ENCODE assay signal across 8 cellular contexts in genomic region chr7:141702047-141702567, GRCh38. TPM values are rescaled to one million over a fixed set of nuclear protein-coding genes. Genes with fewer than 3 reads are reported as not detected.
A peak's percentile ranks its signal among the peaks of the same experiment; 100 is the strongest.
DNase-seq lines count a peak whose midpoint lies in the region; ATAC-seq and TF ChIP-seq lines count a peak whose summit lies in the region.

A gene with protein sequence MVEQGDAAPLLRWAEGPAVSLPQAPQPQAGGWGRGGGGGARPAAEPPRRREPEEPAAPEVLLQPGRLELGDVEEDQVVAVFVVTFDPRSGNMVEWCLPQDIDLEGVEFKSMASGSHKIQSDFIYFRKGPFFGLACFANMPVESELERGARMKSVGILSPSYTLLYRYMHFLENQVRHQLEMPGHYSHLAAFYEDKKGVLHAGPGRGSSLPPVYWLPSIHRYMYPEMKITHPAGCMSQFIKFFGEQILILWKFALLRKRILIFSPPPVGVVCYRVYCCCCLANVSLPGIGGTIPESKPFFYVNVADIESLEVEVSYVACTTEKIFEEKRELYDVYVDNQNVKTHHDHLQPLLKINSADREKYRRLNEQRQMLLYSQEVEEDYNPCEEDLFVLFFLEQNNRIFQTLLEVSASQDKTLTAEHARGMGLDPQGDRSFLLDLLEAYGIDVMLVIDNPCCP (minus strand): TSS chr7:141702166. CDS start chr7:141702153, 13 bp downstream.

- H3K9me3 Mint-ChIP-seq in glutamatergic neuron (ENCODE audit: unreplicated experiment) = peaks cover 2% of the 10 kb centered on the region
- H3K9me3 Mint-ChIP-seq in osteocyte (ENCODE audit: unreplicated experiment) = no peaks in the 10 kb centered on the region
- no peaks in the 10 kb centered on the region for H3K9me3 Mint-ChIP-seq in type B pancreatic cell

- H3K4me1 Mint-ChIP-seq in glutamatergic neuron (ENCODE audit: low read depth, unreplicated experiment) = peaks cover 15% of the 10 kb centered on the region
- peaks cover 45% of the 10 kb centered on the region for H3K4me1 Mint-ChIP-seq in osteocyte (ENCODE audit: unreplicated experiment)
- peaks cover 38% of the 10 kb centered on the region for H3K4me1 Mint-ChIP-seq in type B pancreatic cell (ENCODE audit: unreplicated experiment)

- H3K4me3 ChIP-seq in BE2C (ENCODE audit: low read depth, low read length) = peak within 1 kb of the TSS; percentile 69

- H3K27me3 ChIP-seq in BE2C = no peaks in the 10 kb centered on the region

- TF ChIP-seq POLR2A in GM18951 (IDR thresholded peaks at IDR 0.05; ENCODE audit: extremely low read depth, insufficient read depth, insufficient read length) = peak; percentile 59

- H3K27ac Mint-ChIP-seq in glutamatergic neuron (ENCODE audit: unreplicated experiment) (no peak within 1 kb of the TSS), osteocyte (ENCODE audit: unreplicated experiment) (peak within 1 kb of the TSS; percentile 53), type B pancreatic cell (peak within 1 kb of the TSS; percentile 77)

- H3K36me3 ChIP-seq in BE2C = no peaks in the 10 kb centered on the region

- H3K27me3 Mint-ChIP-seq in glutamatergic neuron (ENCODE audit: unreplicated experiment) = no peaks in the 10 kb centered on the region
- no peaks in the 10 kb centered on the region for H3K27me3 Mint-ChIP-seq in osteocyte (ENCODE audit: unreplicated experiment)
- peaks cover 27% of the 10 kb centered on the region for H3K27me3 Mint-ChIP-seq in type B pancreatic cell

- no peak for TF ChIP-seq CTCF in BE2C (IDR thresholded peaks at IDR 0.05; ENCODE audit: low read depth, low read length)
- no peak for TF ChIP-seq CTCF in glutamatergic neuron (IDR thresholded peaks at IDR 0.05; ENCODE audit: partially characterized antibody, unreplicated experiment)
- TF ChIP-seq CTCF in osteocyte (IDR thresholded peaks at IDR 0.05) = no peak
- TF ChIP-seq CTCF in type B pancreatic cell (conservative IDR thresholded peaks at IDR 0.05) = no peak

- in situ Hi-C loops in GM18951 (cut with MboI; ENCODE audit: low sequenced_read_pairs, unreplicated experiment) = no loop called here

- H3K36me3 Mint-ChIP-seq in glutamatergic neuron (ENCODE audit: unreplicated experiment) = no peaks in the 10 kb centered on the region
- no peaks in the 10 kb centered on the region for H3K36me3 Mint-ChIP-seq in osteocyte (ENCODE audit: unreplicated experiment)
- no peaks in the 10 kb centered on the region for H3K36me3 Mint-ChIP-seq in type B pancreatic cell

- H3K4me3 Mint-ChIP-seq in glutamatergic neuron (ENCODE audit: unreplicated experiment) = peak within 1 kb of the TSS; percentile 84
- H3K4me3 Mint-ChIP-seq in osteocyte (ENCODE audit: unreplicated experiment) = peak within 1 kb of the TSS; percentile 73
- H3K4me3 Mint-ChIP-seq in type B pancreatic cell = peak within 1 kb of the TSS; percentile 87

- DNase-seq in BE2C = peak; percentile 74
- peak; percentile 54 for DNase-seq in RKO (ENCODE audit: low spot score)
- peak; percentile 31 for DNase-seq in activated gamma-delta T cell treated with anti-CD3 and anti-CD28 coated beads, Interleukin-2, amount 50 U/mL, for 16 hours (ENCODE audit: low read depth)
- peak; percentile 65 for DNase-seq in glutamatergic neuron
- DNase-seq in osteocyte (ENCODE audit: extremely low spot score, unreplicated experiment) = no peak
- DNase-seq in type B pancreatic cell (ENCODE audit: extremely low spot score, unreplicated experiment) = peak; percentile 73

- H3K9me3 ChIP-seq in BE2C = no peaks in the 10 kb centered on the region

- H3K4me1 ChIP-seq in BE2C = no peaks in the 10 kb centered on the region; the same call in 1 of the 2 replicates

- peak; percentile 75 for ATAC-seq in HG03159 (IDR thresholded peaks at IDR 0.05; ENCODE audit: unreplicated experiment)

RNA-seq across cellular contexts. Expression of the gene that starts here (rescaled TPM):
- polyA plus RNA-seq in BE2C (2012; ENCODE audit: insufficient read depth, insufficient read length, low read depth) = 5.7 TPM
- 9.5 TPM for total RNA-seq in glutamatergic neuron (ENCODE audit: unreplicated experiment)
- 10.6 and 12.3 TPM in 2 replicates for total RNA-seq in osteocyte
- 17.3 and 19.8 TPM in 2 replicates for total RNA-seq in type B pancreatic cell (ENCODE audit: low replicate concordance)
